In genomic region chr9:120643096-120643495, GRCh38 we compare ENCODE assay signal across 23 cellular contexts.
"Had no signal": no experiment of that assay in that cellular context is flagged by ENCODE, and none has a peak within 500 bp of the region (broad histone marks: within the 10 kb centered on the region; RNA-seq: fewer than 3 reads in every experiment).

No MANE protein-coding gene starts in this region.

- ATAC-seq: activated naive CD8-positive, alpha-beta T cell treated with anti-CD3 and anti-CD28 coated beads, Interleukin-2, amount 50 U/mL, for 24 hours; activated T-cell treated with anti-CD3 and anti-CD28 coated beads, Interleukin-2, amount 50 U/mL, for 72 hours; left lung; natural killer cell; psoas muscle; right cardiac atrium; stimulated activated naive CD8-positive, alpha-beta T cell treated with anti-CD3 and anti-CD28 coated beads, Interleukin-15, Interleukin-2, amounts not matched to agents 100 U/mL and 50 U/mL, for 24 hours; WTC11 had no signal

- H3K9me3 Mint-ChIP-seq: immature natural killer cell; natural killer cell; T-helper 1 cell treated with Interleukin-12 subunit alpha and Interleukin-12 subunit beta and Interleukin-4 antibody, amounts not matched to agents 30 μg/mL and 1 μg/mL, for 36 hours had no signal

- H3K27me3 Mint-ChIP-seq: activated naive CD8-positive, alpha-beta T cell treated with anti-CD3 and anti-CD28 coated beads, Interleukin-2, amount 50 U/mL, for 24 hours had no signal

- H3K4me3 Mint-ChIP-seq: activated naive CD8-positive, alpha-beta T cell treated with anti-CD3 and anti-CD28 coated beads, Interleukin-2, amount 50 U/mL, for 24 hours; activated T-cell treated with anti-CD3 and anti-CD28 coated beads, Interleukin-2, amount 50 U/mL, for 72 hours; immature natural killer cell; natural killer cell; T-helper 1 cell treated with Interleukin-12 subunit alpha and Interleukin-12 subunit beta and Interleukin-4 antibody, amounts not matched to agents 30 μg/mL and 1 μg/mL, for 36 hours; WTC11 had no signal

- H3K36me3 Mint-ChIP-seq: natural killer cell, WTC11 had no signal

- H3K4me1 Mint-ChIP-seq: WTC11 had no signal

- H3K27ac Mint-ChIP-seq: activated naive CD8-positive, alpha-beta T cell treated with anti-CD3 and anti-CD28 coated beads, Interleukin-2, amount 50 U/mL, for 24 hours; activated T-cell treated with anti-CD3 and anti-CD28 coated beads, Interleukin-2, amount 50 U/mL, for 72 hours; immature natural killer cell; T-helper 1 cell treated with Interleukin-12 subunit alpha and Interleukin-12 subunit beta and Interleukin-4 antibody, amounts not matched to agents 30 μg/mL and 1 μg/mL, for 36 hours; WTC11 had no signal

- DNase-seq: activated CD4-positive, alpha-beta T cell treated with anti-CD3 and anti-CD28 coated beads, Interleukin-2, amount 50 U/mL, for 4 hours; activated effector memory CD4-positive, alpha-beta T cell treated with anti-CD3 and anti-CD28 coated beads, Interleukin-2, amount 50 U/mL, for 16 hours; activated naive CD4-positive, alpha-beta T cell treated with anti-CD3 and anti-CD28 coated beads, Interleukin-2, amount 50 U/mL, for 16 hours; activated naive CD8-positive, alpha-beta T cell treated with anti-CD3 and anti-CD28 coated beads, Interleukin-2, amount 50 U/mL, for 24 hours; activated T-cell treated with anti-CD3 and anti-CD28 coated beads, Interleukin-2, amount 50 U/mL, for 72 hours; aorta; brain microvascular endothelial cell; caudate nucleus; colonic mucosa; immature natural killer cell; left lung; natural killer cell; ovary; psoas muscle; right cardiac atrium; stimulated activated CD4-positive, alpha-beta T cell treated with anti-CD3 and anti-CD28 coated beads, Interleukin-12 subunit alpha, Interleukin-12 subunit beta, amount 100 ng/mL, for 4 hours; stimulated activated CD4-positive, alpha-beta T cell treated with anti-CD3 and anti-CD28 coated beads, Interleukin-4, amount 100 ng/mL, for 4 hours; stimulated activated naive CD8-positive, alpha-beta T cell treated with anti-CD3 and anti-CD28 coated beads, Interleukin-15, Interleukin-2, amounts not matched to agents 100 U/mL and 50 U/mL, for 24 hours; T1000; transverse colon had no signal

- H3K27ac ChIP-seq: brain microvascular endothelial cell, colonic mucosa, left lung, ovary, psoas muscle, transverse colon, vagina had no signal
